8 cellular contexts compared by ENCODE assay signal in genomic region chr6:123803456-123803861, GRCh38. TPM values are rescaled to one million over a fixed set of nuclear protein-coding genes. Genes with fewer than 3 reads are reported as not detected.
DNase-seq lines count a peak whose midpoint lies in the region; ATAC-seq and TF ChIP-seq lines count a peak whose summit lies in the region.

No MANE protein-coding gene starts in this region.

- H3K4me3 ChIP-seq in GM12865 (ENCODE audit: low read depth, low read length) (peak overlapping the region; percentile 34), RWPE2 (ENCODE audit: severe bottlenecking) (peak overlapping the region; percentile 41), gastrocnemius medialis (peak overlapping the region; percentile 64 to 85 (median 72))

- H3K36me3 ChIP-seq in RWPE2 (ENCODE audit: low read depth) (no peaks in the 10 kb centered on the region), gastrocnemius medialis (no peaks in the 10 kb centered on the region)

- ATAC-seq in GM21786 (IDR thresholded peaks at IDR 0.05; ENCODE audit: unreplicated experiment) (peak; percentile 20), RWPE2 (ENCODE audit: low read depth) (no peak), foreskin keratinocyte (peak; percentile 22), gastrocnemius medialis (peak; percentile 32 to 40)

- TF ChIP-seq POLR2A in gastrocnemius medialis (IDR thresholded peaks at IDR 0.05): no peak

- intact Hi-C loops in gastrocnemius medialis (cut with DNase I; ENCODE audit: low total_unique reads): loop anchor here (2.0 to 10.0 kb wide), 3 partner anchors 85 to 409 kb away; no protein-coding TSS in a partner anchor

- H3K4me1 ChIP-seq in RWPE2 (ENCODE audit: insufficient read depth, poor library complexity, severe bottlenecking) (no peaks in the 10 kb centered on the region), foreskin keratinocyte (no peaks in the 10 kb centered on the region), gastrocnemius medialis (peaks cover 0 to 25% of the 10 kb centered on the region in 2 donors)

- H3K27me3 ChIP-seq in RWPE2 (ENCODE audit: insufficient read depth, poor library complexity, severe bottlenecking) (peaks cover 45% of the 10 kb centered on the region), foreskin keratinocyte (peaks cover 70% of the 10 kb centered on the region), gastrocnemius medialis (no peaks in the 10 kb centered on the region)

- H3K27ac ChIP-seq in RWPE2 (ENCODE audit: poor library complexity, severe bottlenecking): no peak overlapping the region
- H3K27ac ChIP-seq in foreskin keratinocyte: no peak overlapping the region
- peak overlapping the region; percentile 44 to 75 (median 60) for H3K27ac ChIP-seq in gastrocnemius medialis

- in situ Hi-C loops in gastrocnemius medialis (cut with MboI; ENCODE audit: low sequenced_read_pairs in 4 of 4): loop anchor here in 1 of 4 donors (25.0 kb wide), 1 partner anchor 309 kb away; no protein-coding TSS in a partner anchor

- H3K9me3 ChIP-seq in RWPE2 (ENCODE audit: severe bottlenecking) (peaks cover 2% of the 10 kb centered on the region), gastrocnemius medialis (no peaks in the 10 kb centered on the region)

- TF ChIP-seq CTCF in GM12865 (IDR thresholded peaks at IDR 0.05; ENCODE audit: insufficient read depth, low read depth, low read length, missing control alignments) (no peak), RWPE2 (IDR thresholded peaks at IDR 0.05; ENCODE audit: poor library complexity, severe bottlenecking) (no peak), foreskin keratinocyte (conservative IDR thresholded peaks at IDR 0.05) (no peak), gastrocnemius medialis (IDR thresholded peaks at IDR 0.05 in 4 of 5, conservative IDR thresholded peaks at IDR 0.05 in 1 of 5) (no peak)

- DNase-seq in GM12865 (ENCODE audit: low read depth) (no peak), RWPE2 (ENCODE audit: low spot score) (no peak), foreskin keratinocyte (no peak), gastrocnemius medialis (no peak), foreskin melanocyte (no peak), NCI-H526 (lab: John Stamatoyannopoulos, UW) (no peak)
- no peak for DNase-seq in activated CD4-positive, alpha-beta T cell treated with anti-CD3 and anti-CD28 coated beads for 48 hours

RNA-seq across cellular contexts. Expression of gene NKAIN2, which starts 0.2 kb away (rescaled TPM):
- not detected in 2 replicates for total RNA-seq in foreskin keratinocyte
- not detected in 2 replicates for polyA plus RNA-seq in foreskin keratinocyte
- under 1 TPM in 3 of 4 donors, not detected in 1; 0.31 to 0.58 (median 0.39) TPM for total RNA-seq in gastrocnemius medialis

Comparison
In these comparisons a context has a peak if more than half of its experiments do, and no peak if none do; other contexts are left out.
1. H3K27ac ChIP-seq: peak in gastrocnemius medialis (4 of 4); none in RWPE2 (single experiment) and foreskin keratinocyte (single experiment).
2. Peak in every context shown above with its lines, with median percentiles within 50 percentile points of each other: H3K4me3 ChIP-seq.